Comparison of ENCODE assay signal across 36 cellular contexts in genomic region chr1:228243093-228243492, GRCh38.
"Had no signal": no experiment of that assay in that cellular context is flagged by ENCODE, and none has a peak within 500 bp of the region (broad histone marks: within the 10 kb centered on the region; RNA-seq: fewer than 3 reads in every experiment).

No MANE protein-coding gene starts in this region.

- H3K27ac Mint-ChIP-seq: activated naive CD4-positive, alpha-beta T cell treated with anti-CD3 and anti-CD28 coated beads for 36 hours; activated naive CD4-positive, alpha-beta T cell treated with anti-CD3 and anti-CD28 coated beads, Interleukin-2, amount 10 ng/mL, durations not matched to agents 7 days and 5 days; activated naive CD4-positive, alpha-beta T cell treated with anti-CD3 and anti-CD28 coated beads, Interleukin-2, amount 50 U/mL, for 72 hours; activated naive CD8-positive, alpha-beta T cell; activated naive CD8-positive, alpha-beta T cell treated with anti-CD3 and anti-CD28 coated beads for 36 hours; activated naive CD8-positive, alpha-beta T cell treated with anti-CD3 and anti-CD28 coated beads, Interleukin-2, amount 10 ng/mL, durations not matched to agents 7 days and 5 days; activated naive CD8-positive, alpha-beta T cell treated with anti-CD3 and anti-CD28 coated beads, Interleukin-2, amount 50 U/mL, for 24 hours; activated T-cell treated with anti-CD3 and anti-CD28 coated beads, Interleukin-2, amount 50 U/mL, for 24 hours; activated T-cell treated with anti-CD3 and anti-CD28 coated beads, Interleukin-2, amount 50 U/mL, for 72 hours; activated T-helper 1 cell treated with anti-CD3 and anti-CD28 coated beads, Interleukin-12 subunit alpha, Interleukin-12 subunit beta, Interleukin-2, Interleukin-4 antibody, amounts not matched to agents 30 ng/mL and 10 ng/mL and 1 ng/mL, durations not matched to agents 14 hours and 24 hours and 36 hours; activated T-helper 17 cell treated with anti-CD3 and anti-CD28 coated beads, Interleukin-2, amount 50 U/mL, for 72 hours; activated T-helper 2 cell treated with anti-CD3 and anti-CD28 coated beads, Interferon-gamma antibody, Interleukin-2, Interleukin-4, amounts not matched to agents 10 μg/mL and 5 μg/mL and 100 μg/mL, durations not matched to agents 14 hours and 24 hours and 36 hours; brain had no signal

- H3K9me3 ChIP-seq: adrenal gland had no signal

- H3K27ac ChIP-seq: adrenal gland, ascending aorta, body of pancreas, brain microvascular endothelial cell, breast epithelium, cardiac muscle cell had no signal

- H3K4me1 Mint-ChIP-seq: brain; central memory CD8-positive, alpha-beta T cell had no signal

- H3K27me3 ChIP-seq: adrenal gland, ascending aorta, body of pancreas, brain microvascular endothelial cell, breast epithelium, cardiac muscle cell had no signal

- H3K4me3 ChIP-seq: adrenal gland, ascending aorta, body of pancreas, breast epithelium, cardiac muscle cell had no signal

- H3K4me3 Mint-ChIP-seq: activated naive CD4-positive, alpha-beta T cell treated with anti-CD3 and anti-CD28 coated beads for 36 hours; activated naive CD4-positive, alpha-beta T cell treated with anti-CD3 and anti-CD28 coated beads, Interleukin-2, amount 10 ng/mL, durations not matched to agents 7 days and 5 days; activated naive CD8-positive, alpha-beta T cell; activated naive CD8-positive, alpha-beta T cell treated with anti-CD3 and anti-CD28 coated beads for 36 hours; activated naive CD8-positive, alpha-beta T cell treated with anti-CD3 and anti-CD28 coated beads, Interleukin-2, amount 10 ng/mL, durations not matched to agents 7 days and 5 days; activated naive CD8-positive, alpha-beta T cell treated with anti-CD3 and anti-CD28 coated beads, Interleukin-2, amount 50 U/mL, for 24 hours; activated T-cell treated with anti-CD3 and anti-CD28 coated beads, Interleukin-2, amount 50 U/mL, for 24 hours; activated T-cell treated with anti-CD3 and anti-CD28 coated beads, Interleukin-2, amount 50 U/mL, for 4 hours; activated T-cell treated with anti-CD3 and anti-CD28 coated beads, Interleukin-2, amount 50 U/mL, for 72 hours; activated T-helper 1 cell treated with anti-CD3 and anti-CD28 coated beads, Interleukin-12 subunit alpha, Interleukin-12 subunit beta, Interleukin-2, Interleukin-4 antibody, amounts not matched to agents 30 ng/mL and 10 ng/mL and 1 ng/mL, durations not matched to agents 14 hours and 24 hours and 36 hours; activated T-helper 17 cell treated with anti-CD3 and anti-CD28 coated beads, Interleukin-2, amount 50 U/mL, for 72 hours; brain; central memory CD8-positive, alpha-beta T cell had no signal

- H3K4me1 ChIP-seq: adrenal gland, ascending aorta, body of pancreas, breast epithelium had no signal

- H3K36me3 ChIP-seq: adrenal gland, brain microvascular endothelial cell, breast epithelium had no signal

- DNase-seq: activated effector memory CD4-positive, alpha-beta T cell treated with anti-CD3 and anti-CD28 coated beads, Interleukin-2, amount 50 U/mL, for 16 hours; activated effector memory CD4-positive, alpha-beta T cell treated with Interleukin-2 at 50 U/mL for 16 hours; activated gamma-delta T cell; activated gamma-delta T cell treated with Interleukin-2 at 50 U/mL for 16 hours; activated naive CD4-positive, alpha-beta T cell; activated naive CD4-positive, alpha-beta T cell treated with anti-CD3 and anti-CD28 coated beads for 36 hours; activated naive CD4-positive, alpha-beta T cell treated with anti-CD3 and anti-CD28 coated beads, Interleukin-2, amount 10 ng/mL, durations not matched to agents 7 days and 5 days; activated naive CD4-positive, alpha-beta T cell treated with Interleukin-2 at 50 U/mL for 16 hours; activated naive CD8-positive, alpha-beta T cell treated with anti-CD3 and anti-CD28 coated beads for 36 hours; activated naive CD8-positive, alpha-beta T cell treated with anti-CD3 and anti-CD28 coated beads, Interleukin-2, amount 10 ng/mL, durations not matched to agents 7 days and 5 days; activated naive CD8-positive, alpha-beta T cell treated with anti-CD3 and anti-CD28 coated beads, Interleukin-2, amount 50 U/mL, for 24 hours; activated T-cell treated with anti-CD3 and anti-CD28 coated beads for 4 hours; activated T-cell treated with anti-CD3 and anti-CD28 coated beads, Interleukin-2, amount 50 U/mL, for 1 hour; activated T-cell treated with anti-CD3 and anti-CD28 coated beads, Interleukin-2, amount 50 U/mL, for 24 hours; activated T-cell treated with anti-CD3 and anti-CD28 coated beads, Interleukin-2, amount 50 U/mL, for 4 hours; activated T-cell treated with anti-CD3 and anti-CD28 coated beads, Interleukin-2, amount 50 U/mL, for 72 hours; amniotic stem cell; amygdala; anterior cingulate cortex; aorta; body of pancreas; brain microvascular endothelial cell; caudate nucleus; central memory CD4-positive, alpha-beta T cell; cerebellar nuclear complex had no signal

- H3K27me3 Mint-ChIP-seq: activated naive CD4-positive, alpha-beta T cell treated with anti-CD3 and anti-CD28 coated beads, Interleukin-2, amount 10 ng/mL, durations not matched to agents 7 days and 5 days; activated naive CD8-positive, alpha-beta T cell; activated naive CD8-positive, alpha-beta T cell treated with anti-CD3 and anti-CD28 coated beads for 36 hours; activated naive CD8-positive, alpha-beta T cell treated with anti-CD3 and anti-CD28 coated beads, Interleukin-2, amount 10 ng/mL, durations not matched to agents 7 days and 5 days; activated naive CD8-positive, alpha-beta T cell treated with anti-CD3 and anti-CD28 coated beads, Interleukin-2, amount 50 U/mL, for 24 hours; activated T-cell treated with anti-CD3 and anti-CD28 coated beads, Interleukin-2, amount 50 U/mL, for 24 hours; activated T-helper 17 cell treated with anti-CD3 and anti-CD28 coated beads, Interleukin-2, amount 50 U/mL, for 72 hours; central memory CD8-positive, alpha-beta T cell had no signal
